23 cellular contexts compared by ENCODE assay signal in genomic region chr1:232511172-232511571, GRCh38.
DNase-seq lines count a peak whose midpoint lies in the region; ATAC-seq, FAIRE-seq and TF ChIP-seq lines count a peak whose summit lies in the region.
"Had no signal": no experiment of that assay in that cellular context is flagged by ENCODE, and none has a peak within 500 bp of the region (broad histone marks: within the 10 kb centered on the region; RNA-seq: fewer than 3 reads in every experiment).

No MANE protein-coding gene starts in this region.

- ATAC-seq in HG02798 (IDR thresholded peaks at IDR 0.05; ENCODE audit: poor library complexity, unreplicated experiment) (no peak), GM18907 (IDR thresholded peaks at IDR 0.05; ENCODE audit: unreplicated experiment) (no peak)
- ATAC-seq: stimulated activated effector memory CD8-positive, alpha-beta T cell treated with anti-CD3 and anti-CD28 coated beads, Interleukin-12 subunit alpha, Interleukin-12 subunit beta, amount 100 ng/mL, for 72 hours; T-cell had no signal

- H3K18ac ChIP-seq in mesendoderm (ENCODE audit: low read length), result peak overlapping the region; percentile 51

- H2BK15ac ChIP-seq in mesendoderm (replicated peaks; ENCODE audit: low read depth), result no peak overlapping the region

- H3K27me3 ChIP-seq in bronchial epithelial cell (ENCODE audit: control insufficient read depth, insufficient read depth, low read length) (no peaks in the 10 kb centered on the region), mesendoderm (ENCODE audit: insufficient read depth, low read length, poor library complexity) (no peaks in the 10 kb centered on the region)
- H3K27me3 ChIP-seq: adrenal gland, neutrophil had no signal

- H3K4me1 ChIP-seq in mesendoderm (ENCODE audit: control insufficient read depth, low read depth, low read length), result peaks cover 21% of the 10 kb centered on the region
- H3K4me1 ChIP-seq: adrenal gland had no signal

- no peak overlapping the region for H3K23ac ChIP-seq in mesendoderm (ENCODE audit: low read length)

- H3K56ac ChIP-seq in mesendoderm (ENCODE audit: low read length), result no peak overlapping the region

- H3K4me2 ChIP-seq in mesendoderm (ENCODE audit: low read length), result no peak overlapping the region

- H3K79me1 ChIP-seq in mesendoderm (ENCODE audit: low read length), result peaks cover 19% of the 10 kb centered on the region

- no peak overlapping the region for H3K27ac ChIP-seq in mesendoderm (ENCODE audit: low read depth, low read length)
- H3K27ac ChIP-seq: adrenal gland, left ventricle myocardium inferior, neutrophil, thoracic aorta had no signal

- no peak for TF ChIP-seq CTCF in D721Med (IDR thresholded peaks at IDR 0.05; ENCODE audit: insufficient read depth, missing control alignments)
- TF ChIP-seq CTCF in bronchial epithelial cell (IDR thresholded peaks at IDR 0.05; ENCODE audit: insufficient read depth, low read length, severe bottlenecking), result no peak

- FAIRE-seq in D721Med (lab: Jason Lieb, UNC) (peak; percentile 21), bronchial epithelial cell (lab: Jason Lieb, UNC) (no peak)
- FAIRE-seq: GM18507 had no signal

- H3K79me2 ChIP-seq in mesendoderm (ENCODE audit: control insufficient read depth, insufficient read depth, low read length), result peaks cover 48% of the 10 kb centered on the region

- no peak overlapping the region for H4K8ac ChIP-seq in mesendoderm (ENCODE audit: low read depth, low read length)

- no peaks in the 10 kb centered on the region for H3K36me3 ChIP-seq in bronchial epithelial cell (ENCODE audit: control insufficient read depth, insufficient read depth, low read length)
- H3K36me3 ChIP-seq in mesendoderm (ENCODE audit: control insufficient read depth, insufficient read depth, low read length), result peaks cover 4% of the 10 kb centered on the region
- H3K36me3 ChIP-seq: adrenal gland, thoracic aorta had no signal

- DNase-seq in D721Med (ENCODE audit: insufficient read length, low spot score) (no peak), NCI-H460 (ENCODE audit: extremely low read depth, low read depth) (peak; percentile 59), bronchial epithelial cell (ENCODE audit: low read depth) (peak; percentile 80), mesendoderm (no peak), NCI-H1694 treated with DMSO at 0.1 percent for 48 hours (lab: John Stamatoyannopoulos, UW) (no peak)
- DNase-seq in stimulated activated CD4-positive, alpha-beta T cell treated with anti-CD3 and anti-CD28 coated beads, Interleukin-1b, Interleukin-23, amount 100 ng/mL, for 48 hours, result no peak
- DNase-seq: activated CD4-positive, alpha-beta T cell treated with anti-CD3 and anti-CD28 coated beads for 4 hours; activated CD8-positive, alpha-beta memory T cell treated with anti-CD3 and anti-CD28 coated beads, Interleukin-2, amount 50 U/mL, for 4 hours; activated effector memory CD4-positive, alpha-beta T cell treated with anti-CD3 and anti-CD28 coated beads, Interleukin-2, amount 50 U/mL, for 16 hours; adrenal gland; erythroblast; Karpas-422; left ventricle myocardium inferior; NCI-H1092 treated with DMSO at 0.1 percent for 48 hours; NCI-H2171 treated with DMSO at 0.1 percent for 48 hours; Right ventricle myocardium superior; T-cell had no signal

- no peak overlapping the region for H2BK5ac ChIP-seq in mesendoderm (ENCODE audit: low read length)

- no peak overlapping the region for H3K4me3 ChIP-seq in bronchial epithelial cell (ENCODE audit: low read depth, low read length)
- H3K4me3 ChIP-seq in mesendoderm (ENCODE audit: low read length), result no peak overlapping the region
- H3K4me3 ChIP-seq: adrenal gland, left ventricle myocardium inferior, thoracic aorta had no signal

- H2AK5ac ChIP-seq in mesendoderm (ENCODE audit: low read length), result peak overlapping the region; percentile 18

- H3K9ac ChIP-seq in mesendoderm (ENCODE audit: low read length), result no peak overlapping the region

- H2BK120ac ChIP-seq in mesendoderm (ENCODE audit: low read depth, low read length), result no peak overlapping the region

- no CpG with 5 or more reads among the region's 1 CpG for WGBS in mesendoderm (ENCODE audit: extremely low coverage, insufficient coverage, low lambda C conversion rate)

- no peak overlapping the region for H3K4ac ChIP-seq in mesendoderm (ENCODE audit: low read depth, low read length)

- H4K5ac ChIP-seq in mesendoderm (ENCODE audit: low read length), result no peak overlapping the region

Comparison
In these comparisons a context has a peak if more than half of its experiments do, and no peak if none do; other contexts are left out.
1. DNase-seq: peak in NCI-H460 (single experiment) and bronchial epithelial cell (single experiment); none in D721Med (single experiment), mesendoderm (single experiment), stimulated activated CD4-positive, alpha-beta T cell treated with anti-CD3 and anti-CD28 coated beads, Interleukin-1b, Interleukin-23, amount 100 ng/mL, for 48 hours (single experiment) and NCI-H1694 treated with DMSO at 0.1 percent for 48 hours (single experiment).